8 cellular contexts compared by ENCODE assay signal in the genomic region with DNA sequence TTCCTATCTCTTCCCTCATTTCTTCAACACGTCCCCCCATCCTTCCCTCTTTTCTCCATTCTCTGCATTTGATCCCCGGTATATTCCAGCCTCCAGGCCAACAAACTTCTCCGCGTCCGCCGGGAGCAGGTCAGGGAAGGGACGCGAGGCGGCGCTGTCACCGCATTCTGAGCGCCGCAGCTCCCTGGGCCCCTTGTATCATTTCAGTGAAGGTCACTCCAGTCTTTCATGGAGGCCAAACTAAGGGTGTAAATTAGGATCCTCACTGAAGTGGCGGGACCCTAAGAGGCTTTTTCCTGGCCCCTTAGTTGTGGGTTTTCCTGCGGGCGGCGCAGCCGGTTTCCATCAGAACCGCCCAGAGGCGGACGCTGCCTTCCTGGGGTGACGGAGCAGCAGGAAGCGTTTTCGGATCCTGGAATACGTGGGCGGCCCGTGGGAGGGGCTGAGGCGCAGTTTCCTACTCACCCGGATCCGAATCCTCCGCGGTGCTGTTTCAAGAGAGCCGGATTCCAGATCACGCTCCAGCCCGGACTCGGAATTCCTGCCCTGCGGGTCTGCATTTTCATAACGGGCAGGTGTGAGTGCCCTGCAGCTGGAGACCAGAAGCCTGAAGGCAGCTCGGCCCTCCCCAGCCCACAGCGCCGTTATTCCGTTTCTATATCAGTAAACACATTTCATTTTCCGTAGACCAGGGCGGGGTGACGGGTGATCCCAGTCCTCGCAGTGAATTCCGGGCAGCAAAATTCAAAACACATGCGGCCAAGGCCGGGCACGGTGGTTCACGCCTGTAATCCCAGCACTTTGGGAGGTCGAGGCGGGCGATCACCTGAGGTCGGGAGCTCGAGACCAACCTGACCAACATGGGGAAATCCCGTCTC. TPM values are rescaled to one million over a fixed set of nuclear protein-coding genes. Genes with fewer than 3 reads are reported as not detected.
DNase-seq lines count a peak whose midpoint lies in the region; ATAC-seq and TF ChIP-seq lines count a peak whose summit lies in the region.

No MANE protein-coding gene starts in this region.

- H3K9me3 Mint-ChIP-seq in activated naive CD4-positive, alpha-beta T cell treated with anti-CD3 and anti-CD28 coated beads, Interleukin-2, amount 50 U/mL, for 24 hours = no peaks in the 10 kb centered on the region
- H3K9me3 Mint-ChIP-seq in neural crest cell = no peaks in the 10 kb centered on the region

- peak overlapping the region; percentile 75 for H3K4me2 ChIP-seq in DOHH2 (ENCODE audit: low read length)

- H3K4me1 Mint-ChIP-seq in activated naive CD4-positive, alpha-beta T cell treated with anti-CD3 and anti-CD28 coated beads, Interleukin-2, amount 50 U/mL, for 24 hours = peaks cover 56% of the 10 kb centered on the region
- peaks cover 50% of the 10 kb centered on the region for H3K4me1 Mint-ChIP-seq in neural crest cell

- peak overlapping the region; percentile 95 for H3K4me3 ChIP-seq in DOHH2 (ENCODE audit: low read length)
- peak overlapping the region; percentile 95 for H3K4me3 ChIP-seq in SJCRH30

- ATAC-seq in HG03432 (IDR thresholded peaks at IDR 0.05; ENCODE audit: unreplicated experiment) = peak; percentile 42

- TF ChIP-seq CTCF in DOHH2 (IDR thresholded peaks at IDR 0.05; ENCODE audit: low read depth, low read length, poor library complexity, severe bottlenecking) (peak; percentile 92), neural crest cell (conservative IDR thresholded peaks at IDR 0.05) (peak; percentile 91)

- H3K4me1 ChIP-seq in DOHH2 (ENCODE audit: control insufficient read depth, low read length) (peaks cover 52% of the 10 kb centered on the region), SJCRH30 (peaks cover 5% of the 10 kb centered on the region; the same call in 1 of the 2 replicates)

- no peaks in the 10 kb centered on the region for H3K36me3 Mint-ChIP-seq in activated naive CD4-positive, alpha-beta T cell treated with anti-CD3 and anti-CD28 coated beads, Interleukin-2, amount 50 U/mL, for 24 hours
- H3K36me3 Mint-ChIP-seq in neural crest cell (ENCODE audit: low read depth) = no peaks in the 10 kb centered on the region

- H3F3A ChIP-seq in DOHH2 (ENCODE audit: control insufficient read depth, insufficient read depth) = peaks cover 24% of the 10 kb centered on the region

- H4K20me1 ChIP-seq in DOHH2 (ENCODE audit: control insufficient read depth, insufficient read depth, low read depth, low read length) = no peaks in the 10 kb centered on the region

- H3K36me3 ChIP-seq in DOHH2 (ENCODE audit: control insufficient read depth, low read length) (no peaks in the 10 kb centered on the region; the same call in 1 of the 2 replicates), SJCRH30 (no peaks in the 10 kb centered on the region)

- peak overlapping the region; percentile 69 for H3K27ac ChIP-seq in DOHH2 (ENCODE audit: low read depth, low read length)
- H3K27ac ChIP-seq in SJCRH30 = peak overlapping the region; percentile 83

- no peaks in the 10 kb centered on the region for H3K27me3 Mint-ChIP-seq in activated naive CD4-positive, alpha-beta T cell treated with anti-CD3 and anti-CD28 coated beads, Interleukin-2, amount 50 U/mL, for 24 hours
- peaks cover 22% of the 10 kb centered on the region for H3K27me3 Mint-ChIP-seq in neural crest cell (ENCODE audit: low read depth)

- peak overlapping the region; percentile 94 for H3K4me3 Mint-ChIP-seq in activated naive CD4-positive, alpha-beta T cell treated with anti-CD3 and anti-CD28 coated beads, Interleukin-2, amount 50 U/mL, for 24 hours
- peak overlapping the region; percentile 85 for H3K4me3 Mint-ChIP-seq in neural crest cell

- no peaks in the 10 kb centered on the region for H3K9me2 ChIP-seq in DOHH2 (replicated peaks; ENCODE audit: control insufficient read depth, low read length)

- H3K79me2 ChIP-seq in DOHH2 (ENCODE audit: control insufficient read depth, low read length) = peaks cover 68% of the 10 kb centered on the region

- DNase-seq in SJCRH30 (peak; percentile 82 to 84), germinal center (ENCODE audit: low spot score) (peak; percentile 66), neural crest cell (ENCODE audit: low read depth, low spot score) (peak; percentile 71), superior temporal gyrus (ENCODE audit: extremely low spot score) (peak; percentile 75), NCI-H510A treated with DMSO at 0.1 percent for 48 hours (lab: John Stamatoyannopoulos, UW) (no peak)

- peak overlapping the region; percentile 79 for H3K27ac Mint-ChIP-seq in activated naive CD4-positive, alpha-beta T cell treated with anti-CD3 and anti-CD28 coated beads, Interleukin-2, amount 50 U/mL, for 24 hours
- H3K27ac Mint-ChIP-seq in neural crest cell (ENCODE audit: unreplicated experiment) = peak overlapping the region; percentile 83

- H3K27me3 ChIP-seq in DOHH2 (ENCODE audit: control insufficient read depth, low read length) = no peaks in the 10 kb centered on the region
- H3K27me3 ChIP-seq in SJCRH30 = no peaks in the 10 kb centered on the region

- no peaks in the 10 kb centered on the region for H3K9me3 ChIP-seq in DOHH2 (ENCODE audit: control insufficient read depth, insufficient read depth, low read length)
- H3K9me3 ChIP-seq in SJCRH30 (replicated peaks) = no peaks in the 10 kb centered on the region

RNA-seq across cellular contexts. Expression of a gene that starts 3.6 kb away (rescaled TPM):
- total RNA-seq in SJCRH30 (2014; rRNA removed; shearing (Covaris generic)) = 6.8 and 7.7 TPM in 2 replicates
- total RNA-seq in neural crest cell = 21.1 and 21.7 TPM in 2 replicates

RNA-seq across cellular contexts. Expression of a gene that starts 42.8 kb away (rescaled TPM):
- not detected in 2 replicates for total RNA-seq in SJCRH30 (2014; rRNA removed; shearing (Covaris generic))
- total RNA-seq in neural crest cell = 29.5 and 35.5 TPM in 2 replicates

Comparison
In these comparisons a context has a peak if more than half of its experiments do, and no peak if none do; other contexts are left out.
1. RNA of a gene that starts 42.8 kb away (total RNA-seq): 29.5 to 35.5 TPM in neural crest cell; not detected in SJCRH30; every median in the first group is over 10 times any median in the second.